ENCODE assay signal across 8 cellular contexts in the genomic region with DNA sequence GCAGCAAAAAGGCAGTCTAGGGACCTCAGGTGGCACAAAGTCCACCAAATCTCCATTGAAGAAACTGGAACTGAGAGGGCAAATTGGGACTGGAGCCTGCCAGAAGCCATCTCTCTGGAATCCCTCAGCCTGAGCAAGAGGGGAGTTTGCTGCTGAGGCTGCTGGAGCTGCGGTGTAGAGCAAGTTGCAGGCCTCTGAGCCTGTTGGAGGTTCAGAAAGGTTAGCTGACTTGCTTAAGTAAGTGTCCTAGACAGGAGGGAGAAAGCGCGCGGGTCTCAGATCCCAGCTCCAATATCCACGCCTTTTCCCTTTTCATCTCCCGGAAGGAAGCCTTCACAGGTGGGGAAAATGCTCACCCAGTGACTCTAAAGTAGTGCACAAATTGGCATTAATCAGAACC. TPM values are rescaled to one million over a fixed set of nuclear protein-coding genes. Genes with fewer than 3 reads are reported as not detected.
A peak's percentile ranks its signal among the peaks of the same experiment; 100 is the strongest.
DNase-seq lines count a peak whose midpoint lies in the region; ATAC-seq and TF ChIP-seq lines count a peak whose summit lies in the region.

No MANE protein-coding gene starts in this region.

- H3K4me3 Mint-ChIP-seq in osteocyte (ENCODE audit: unreplicated experiment): no peak overlapping the region

- H3K9me3 Mint-ChIP-seq in osteocyte (ENCODE audit: unreplicated experiment): peaks cover 8% of the 10 kb centered on the region

- 29 to 39% methylated on average over 6 of the region's 6 CpGs for WGBS in esophagus, 2 donors

- peaks cover 0 to 36% (median 12%) of the 10 kb centered on the region in 11 experiments; a peak in 13 of 22 replicates for H3K27me3 ChIP-seq in BLaER1 treated with 17β-estradiol and CSF1 and Interleukin-3, amounts not matched to agents 10 nM and 100 nM
- H3K27me3 ChIP-seq in Peyer's patch (no peaks in the 10 kb centered on the region), esophagus (ENCODE audit: control insufficient read depth in 1 of 2, insufficient read depth in 2 of 2, low read length in 2 of 2) (no peaks in the 10 kb centered on the region), neuron (ENCODE audit: insufficient read depth, low read length) (no peaks in the 10 kb centered on the region)

- peak overlapping the region in 2 of 10 experiments; percentile 91 to 95; a peak in 2 of 20 replicates for H3K4me3 ChIP-seq in BLaER1 treated with 17β-estradiol and CSF1 and Interleukin-3, amounts not matched to agents 10 nM and 100 nM
- H3K4me3 ChIP-seq in Peyer's patch: no peak overlapping the region
- peak overlapping the region in 1 of 2 donors; percentile 94 for H3K4me3 ChIP-seq in esophagus (ENCODE audit: low read depth in 1 of 2, low read length in 2 of 2)
- H3K4me3 ChIP-seq in neuron (ENCODE audit: low read length): no peak overlapping the region

- peak overlapping the region in 10 of 11 experiments; percentile 83 to 98 (median 90); a peak in 18 of 22 replicates for H3K4me2 ChIP-seq in BLaER1 treated with 17β-estradiol and CSF1 and Interleukin-3, amounts not matched to agents 10 nM and 100 nM

- peak overlapping the region in 3 of 11 experiments; percentile 99; a peak in 6 of 22 replicates for H3K9ac ChIP-seq in BLaER1 treated with 17β-estradiol and CSF1 and Interleukin-3, amounts not matched to agents 10 nM and 100 nM

- TF ChIP-seq CTCF in Peyer's patch (IDR thresholded peaks at IDR 0.05): no peak
- TF ChIP-seq CTCF in osteocyte (IDR thresholded peaks at IDR 0.05): no peak

- peaks cover 0 to 25% (median 0%) of the 10 kb centered on the region in 11 experiments; a peak in 8 of 22 replicates for H3K9me3 ChIP-seq in BLaER1 treated with 17β-estradiol and CSF1 and Interleukin-3, amounts not matched to agents 10 nM and 100 nM (replicated peaks in 1 of 11)
- no peaks in the 10 kb centered on the region for H3K9me3 ChIP-seq in Peyer's patch
- H3K9me3 ChIP-seq in esophagus (ENCODE audit: control insufficient read depth in 2 of 2, insufficient read depth in 1 of 2, low read depth in 1 of 2, low read length in 1 of 2): no peaks in the 10 kb centered on the region
- H3K9me3 ChIP-seq in neuron (ENCODE audit: low read length): no peaks in the 10 kb centered on the region

- peak overlapping the region in 4 of 11 experiments; percentile 98 to 99 (median 98); a peak in 5 of 22 replicates for H3K27ac ChIP-seq in BLaER1 treated with 17β-estradiol and CSF1 and Interleukin-3, amounts not matched to agents 10 nM and 100 nM
- peak overlapping the region in 3 of 4 donors; percentile 87 to 89 (median 89) for H3K27ac ChIP-seq in Peyer's patch
- peak overlapping the region; percentile 78 to 83 for H3K27ac ChIP-seq in esophagus (ENCODE audit: low read depth in 2 of 2, low read length in 1 of 2)

- peak overlapping the region; percentile 73 for H2AFZ ChIP-seq in neuron (ENCODE audit: low read depth, low read length)

- H4K20me1 ChIP-seq in BLaER1 treated with 17β-estradiol and CSF1 and Interleukin-3, amounts not matched to agents 10 nM and 100 nM: peaks cover 5 to 33% (median 18%) of the 10 kb centered on the region in 11 experiments; a peak in 14 of 22 replicates

- H3K36me3 ChIP-seq in BLaER1 treated with 17β-estradiol and CSF1 and Interleukin-3, amounts not matched to agents 10 nM and 100 nM: peaks cover 0 to 6% (median 0%) of the 10 kb centered on the region in 11 experiments; a peak in 1 of 22 replicates
- H3K36me3 ChIP-seq in Peyer's patch (no peaks in the 10 kb centered on the region), esophagus (ENCODE audit: control insufficient read depth in 2 of 2, insufficient read depth in 2 of 2, low read length in 1 of 2) (no peaks in the 10 kb centered on the region), neuron (ENCODE audit: insufficient read depth, low read length) (peaks cover 3% of the 10 kb centered on the region)

- H3K27me3 Mint-ChIP-seq in osteocyte (ENCODE audit: unreplicated experiment): no peaks in the 10 kb centered on the region

- no peak for DNase-seq in Peyer's patch
- no peak for DNase-seq in NCI-H2196 treated with DMSO at 0.1 percent for 48 hours (lab: John Stamatoyannopoulos, UW; ENCODE audit: unreplicated experiment)
- DNase-seq in osteocyte (ENCODE audit: extremely low spot score, unreplicated experiment): no peak

- peaks cover 2% of the 10 kb centered on the region for H3K36me3 Mint-ChIP-seq in osteocyte (ENCODE audit: unreplicated experiment)

- H3K4me1 ChIP-seq in BLaER1 treated with 17β-estradiol and CSF1 and Interleukin-3, amounts not matched to agents 10 nM and 100 nM: peaks cover 31 to 49% (median 37%) of the 10 kb centered on the region in 10 experiments
- H3K4me1 ChIP-seq in Peyer's patch: peaks cover 4 to 34% (median 9%) of the 10 kb centered on the region in 4 donors
- no peaks in the 10 kb centered on the region for H3K4me1 ChIP-seq in esophagus (ENCODE audit: control insufficient read depth in 2 of 2, insufficient read depth in 2 of 2, low read length in 1 of 2)
- peaks cover 33% of the 10 kb centered on the region for H3K4me1 ChIP-seq in neuron (ENCODE audit: insufficient read depth, low read length)

- no peak overlapping the region for H3K27ac Mint-ChIP-seq in osteocyte (ENCODE audit: unreplicated experiment)

- TF ChIP-seq POLR2A in Peyer's patch (IDR thresholded peaks at IDR 0.05): no peak

- H3K4me1 Mint-ChIP-seq in osteocyte (ENCODE audit: unreplicated experiment): peaks cover 38% of the 10 kb centered on the region

- ATAC-seq in HG03442 (IDR thresholded peaks at IDR 0.05; ENCODE audit: unreplicated experiment) (no peak), GM18520 (IDR thresholded peaks at IDR 0.05; ENCODE audit: unreplicated experiment) (no peak)

RNA-seq across cellular contexts. Expression of gene TGFBR1, which starts 1.4 kb away (rescaled TPM):
- total RNA-seq in Peyer's patch (10 to 100 TPM; 11.6 to 14.4 (median 13.5) TPM), osteocyte (53.3 and 56.7 TPM in 2 replicates)
- 1 to 10 TPM; 6.6 TPM for polyA plus RNA-seq in esophagus
